8 cellular contexts compared by ENCODE assay signal in the genomic region with DNA sequence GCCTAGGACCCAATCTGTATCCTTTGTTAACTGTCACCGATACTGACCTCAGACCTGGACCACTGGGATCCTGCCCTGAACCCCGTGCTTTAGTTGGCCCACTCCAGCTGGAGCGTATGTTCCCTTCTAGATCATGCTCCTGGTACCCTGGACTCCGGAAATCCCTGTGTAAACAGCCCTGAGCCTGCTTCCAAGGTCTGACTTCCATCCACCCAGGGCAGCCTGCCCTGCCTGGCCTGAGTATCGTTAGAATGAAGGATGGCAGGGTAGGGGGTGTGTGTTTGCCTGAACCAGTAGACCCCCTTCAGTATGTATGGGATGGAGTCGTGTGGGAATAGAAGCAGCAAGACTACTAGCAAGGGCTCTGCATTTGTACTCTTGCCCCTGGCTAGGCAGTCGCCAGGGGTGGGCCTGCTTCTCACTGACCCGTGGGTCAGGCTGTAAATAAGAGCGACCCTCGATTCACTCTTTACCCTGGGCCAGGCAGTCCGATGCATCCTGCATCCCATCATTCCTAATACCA. TPM values are rescaled to one million over a fixed set of nuclear protein-coding genes. Genes with fewer than 3 reads are reported as not detected.
DNase-seq lines count a peak whose midpoint lies in the region; ATAC-seq and TF ChIP-seq lines count a peak whose summit lies in the region.

No MANE protein-coding gene starts in this region.

- H2AFZ ChIP-seq in fibroblast of lung (ENCODE audit: low read length) (peak overlapping the region; percentile 96), parathyroid adenoma (peak overlapping the region; percentile 91)

- H3K4me3 ChIP-seq in CD4-positive, alpha-beta memory T cell (ENCODE audit: low read length in 2 of 2), result no peak overlapping the region
- peak overlapping the region; percentile 50 to 55 for H3K4me3 ChIP-seq in Panc1 (ENCODE audit: low read depth in 2 of 2, low read length in 2 of 2)
- H3K4me3 ChIP-seq in fibroblast of lung (replicated peaks in 1 of 4; ENCODE audit: control extremely low read depth in 1 of 4, insufficient read depth in 1 of 4, low read depth in 3 of 4, low read length in 4 of 4), result peak overlapping the region; percentile 37 to 61 (median 48)
- peak overlapping the region; percentile 48 for H3K4me3 ChIP-seq in parathyroid adenoma (ENCODE audit: low read depth, low read length)

- H3K9me3 Mint-ChIP-seq in CD4-positive, alpha-beta memory T cell, result no peaks in the 10 kb centered on the region

- in situ Hi-C loops in Panc1 (cut with HindIII; ENCODE audit: low pct_unique_long_range_greater_than_20kb, low sequenced_read_pairs), result no loop called here

- H3K4me1 Mint-ChIP-seq in CD4-positive, alpha-beta memory T cell, result peaks cover 0 to 7% (median 0%) of the 10 kb centered on the region in 4 donors

- H3K9ac ChIP-seq in fibroblast of lung (ENCODE audit: insufficient read depth, low read length) (peak overlapping the region; percentile 75), parathyroid adenoma (no peak overlapping the region)

- no peaks in the 10 kb centered on the region for H4K20me1 ChIP-seq in fibroblast of lung (ENCODE audit: control insufficient read depth, extremely low read depth, insufficient read depth, low read length)

- H3K4me2 ChIP-seq in fibroblast of lung (ENCODE audit: extremely low read depth, insufficient read depth, low read length) (peak overlapping the region; percentile 85), parathyroid adenoma (ENCODE audit: low read length) (peak overlapping the region; percentile 89)

- peaks cover 21 to 33% of the 10 kb centered on the region in 2 donors for H3K27me3 Mint-ChIP-seq in CD4-positive, alpha-beta memory T cell

- H3K9me3 ChIP-seq in CD4-positive, alpha-beta memory T cell (ENCODE audit: control insufficient read depth in 1 of 2, low read length in 2 of 2), result no peaks in the 10 kb centered on the region
- no peaks in the 10 kb centered on the region for H3K9me3 ChIP-seq in Panc1 (ENCODE audit: control insufficient read depth, insufficient read depth, low read depth, low read length)
- H3K9me3 ChIP-seq in fibroblast of lung (ENCODE audit: control insufficient read depth, insufficient read depth, low read depth, low read length), result no peaks in the 10 kb centered on the region
- no peaks in the 10 kb centered on the region for H3K9me3 ChIP-seq in parathyroid adenoma (ENCODE audit: control insufficient read depth, low read length)

- H3K27ac ChIP-seq in CD4-positive, alpha-beta memory T cell (ENCODE audit: low read depth, low read length), result no peak overlapping the region
- H3K27ac ChIP-seq in Panc1 (ENCODE audit: low read length) (no peak overlapping the region), fibroblast of lung (ENCODE audit: insufficient read depth, low read length) (no peak overlapping the region), parathyroid adenoma (no peak overlapping the region)

- H3K27me3 ChIP-seq in CD4-positive, alpha-beta memory T cell (ENCODE audit: insufficient read depth, low read length), result peaks cover 7% of the 10 kb centered on the region
- H3K27me3 ChIP-seq in Panc1 (ENCODE audit: control insufficient read depth, insufficient read depth, low read length), result peaks cover 26% of the 10 kb centered on the region
- no peaks in the 10 kb centered on the region for H3K27me3 ChIP-seq in fibroblast of lung (ENCODE audit: control insufficient read depth, insufficient read depth, low read length)
- H3K27me3 ChIP-seq in parathyroid adenoma (ENCODE audit: control insufficient read depth, insufficient read depth, low read length), result no peaks in the 10 kb centered on the region

- intact Hi-C loops in CD4-positive, alpha-beta memory T cell (cut with micrococcal nuclease), result no loop called here
- intact Hi-C loops in Panc1 (cut with micrococcal nuclease; ENCODE audit: unreplicated experiment), result no loop called here

- BruUV-seq in Panc1 (replicated peaks; lab: Mats Ljungman, UMichigan), result no TSS peak

- no peaks in the 10 kb centered on the region for H3K36me3 ChIP-seq in CD4-positive, alpha-beta memory T cell (ENCODE audit: insufficient read depth, low read length)
- H3K36me3 ChIP-seq in Panc1 (ENCODE audit: control insufficient read depth, insufficient read depth, low read length), result no peaks in the 10 kb centered on the region
- H3K36me3 ChIP-seq in fibroblast of lung (ENCODE audit: control insufficient read depth, insufficient read depth, low read length), result peaks cover 2% of the 10 kb centered on the region
- no peaks in the 10 kb centered on the region for H3K36me3 ChIP-seq in parathyroid adenoma (ENCODE audit: control insufficient read depth, insufficient read depth, low read length)

- H3K4me3 Mint-ChIP-seq in CD4-positive, alpha-beta memory T cell, result peak overlapping the region; percentile 61 to 78 (median 70)

- no peak overlapping the region for H3K27ac Mint-ChIP-seq in CD4-positive, alpha-beta memory T cell

- H3K36me3 Mint-ChIP-seq in CD4-positive, alpha-beta memory T cell, result no peaks in the 10 kb centered on the region

- POLR2A ChIA-PET in CD4-positive, alpha-beta memory T cell (lab: Charles Lee; ENCODE audit: partially characterized antibody), result interaction anchor here (0.6 kb wide), 1 partner anchor 50 kb away, joined by 3 read pairs; no protein-coding TSS in a partner anchor
- POLR2A ChIA-PET in Panc1 (lab: Charles Lee), result no interaction called here

- peaks cover 2% of the 10 kb centered on the region for H3K79me2 ChIP-seq in fibroblast of lung (ENCODE audit: control insufficient read depth, insufficient read depth, low read length)
- no peaks in the 10 kb centered on the region for H3K79me2 ChIP-seq in parathyroid adenoma

- CTCF ChIA-PET in CD4-positive, alpha-beta memory T cell (lab: Charles Lee; ENCODE audit: partially characterized antibody), result no interaction called here
- CTCF ChIA-PET in Panc1 (lab: Charles Lee), result no interaction called here

- H3K4me1 ChIP-seq in CD4-positive, alpha-beta memory T cell (ENCODE audit: insufficient read depth, low read length), result no peaks in the 10 kb centered on the region
- H3K4me1 ChIP-seq in Panc1 (ENCODE audit: control insufficient read depth, insufficient read depth, low read length) (peaks cover 4% of the 10 kb centered on the region; the same call in 1 of the 2 replicates), fibroblast of lung (ENCODE audit: control insufficient read depth, extremely low read depth, insufficient read depth, low read length) (peaks cover 7% of the 10 kb centered on the region), parathyroid adenoma (peaks cover 4% of the 10 kb centered on the region)

- ATAC-seq in Panc1 (peak; percentile 39), GM21367 (IDR thresholded peaks at IDR 0.05; ENCODE audit: unreplicated experiment) (no peak)

- DNase-seq in CD4-positive, alpha-beta memory T cell, result no peak
- DNase-seq in Panc1 (ENCODE audit: low read depth, low spot score) (no peak), fibroblast of lung (ENCODE audit: low read depth in 2 of 2) (no peak), NCI-H1105 treated with DMSO at 0.1 percent for 48 hours (lab: John Stamatoyannopoulos, UW) (no peak), activated gamma-delta T cell (lab: John Stamatoyannopoulos, UW) (no peak), CD1c-positive myeloid dendritic cell (ENCODE audit: extremely low spot score) (no peak)

- no peak for TF ChIP-seq CTCF in Panc1 (IDR thresholded peaks at IDR 0.05)
- TF ChIP-seq CTCF in fibroblast of lung (conservative IDR thresholded peaks at IDR 0.05 in 1 of 2, IDR thresholded peaks at IDR 0.05 in 1 of 2; ENCODE audit: low read depth in 1 of 2, low read length in 2 of 2), result no peak
- no peak for TF ChIP-seq CTCF in parathyroid adenoma (IDR thresholded peaks at IDR 0.05)

RNA-seq across cellular contexts. Expression of gene TMEM98, which starts 0.7 kb away (rescaled TPM):
- not detected for total RNA-seq in CD4-positive, alpha-beta memory T cell
- not detected for polyA plus RNA-seq in CD4-positive, alpha-beta memory T cell
- total RNA-seq in Panc1 (2021; ENCODE audit: unreplicated experiment), result 2.2 TPM
- 1.7 TPM for polyA plus RNA-seq in Panc1 (2012; ENCODE audit: insufficient read length)
- 153 and 190 TPM in 2 replicates for total RNA-seq in fibroblast of lung
- polyA plus RNA-seq in fibroblast of lung, result 172 and 220 TPM in 2 replicates
- 100.0 and 127 TPM in 2 replicates for polyA plus RNA-seq in fibroblast of lung (2012)
- polyA minus RNA-seq in fibroblast of lung (ENCODE audit: low replicate concordance), result 529 and 610 TPM in 2 replicates

RNA-seq across cellular contexts. Expression of gene MYO1D, which starts 50.3 kb away (rescaled TPM):
- 10 to 100 TPM; 11.7 to 12.7 TPM for total RNA-seq in CD4-positive, alpha-beta memory T cell
- 1 to 10 TPM; 2.0 to 9.3 TPM for polyA plus RNA-seq in CD4-positive, alpha-beta memory T cell
- total RNA-seq in Panc1 (2021; ENCODE audit: unreplicated experiment) (1.3 TPM), fibroblast of lung (32.1 and 46.6 TPM in 2 replicates)
- polyA plus RNA-seq in Panc1 (2012; ENCODE audit: insufficient read length), result 0.87 TPM
- 11.2 and 35.0 TPM in 2 replicates for polyA plus RNA-seq in fibroblast of lung
- 6.1 and 20.4 TPM in 2 replicates for polyA plus RNA-seq in fibroblast of lung (2012)
- 3.6 and 39.6 TPM in 2 replicates for polyA minus RNA-seq in fibroblast of lung (ENCODE audit: low replicate concordance)

Comparison
In these comparisons a context has a peak if more than half of its experiments do, and no peak if none do; other contexts are left out.
1. H3K4me3 ChIP-seq: peak in Panc1 (2 of 2), fibroblast of lung (4 of 4) and parathyroid adenoma (single experiment); none in CD4-positive, alpha-beta memory T cell (0 of 2).
2. RNA of gene TMEM98, which starts 0.7 kb away (total RNA-seq): 153 to 190 TPM in fibroblast of lung; 2.2 TPM in Panc1 (single experiment) and not detected in CD4-positive, alpha-beta memory T cell; every median in the first group is over 10 times any median in the second.